In genomic region chr5:14505310-14506140, GRCh38 we compare ENCODE assay signal across 19 cellular contexts.
A peak's percentile ranks its signal among the peaks of the same experiment; 100 is the strongest.
DNase-seq lines count a peak whose midpoint lies in the region; ATAC-seq and TF ChIP-seq lines count a peak whose summit lies in the region.
"Had no signal": no experiment of that assay in that cellular context is flagged by ENCODE, and none has a peak within 500 bp of the region (broad histone marks: within the 10 kb centered on the region; RNA-seq: fewer than 3 reads in every experiment).

No MANE protein-coding gene starts in this region.

- TF ChIP-seq CTCF in AG09319 (IDR thresholded peaks at IDR 0.05; ENCODE audit: low read depth, low read length) = peak; percentile 10

- no peak overlapping the region for H3K4me3 ChIP-seq in H7 (ENCODE audit: insufficient read depth, low read depth, low read length)
- H3K4me3 ChIP-seq: esophagus squamous epithelium, right atrium auricular region had no signal

- H3K27ac Mint-ChIP-seq in activated CD4-positive, alpha-beta T cell treated with anti-CD3 and anti-CD28 coated beads, Interleukin-2, amount 10 ng/mL, durations not matched to agents 24 days and 14 days = no peak overlapping the region
- H3K27ac Mint-ChIP-seq: T-helper 2 cell treated with Interferon-gamma antibody and Interleukin-4, amounts not matched to agents 5 μg/mL and 100 μg/mL, for 36 hours had no signal

- ATAC-seq in HG02798 (IDR thresholded peaks at IDR 0.05; ENCODE audit: poor library complexity, unreplicated experiment) (no peak), HG03139 (IDR thresholded peaks at IDR 0.05; ENCODE audit: unreplicated experiment) (no peak)

- H3K4me1 Mint-ChIP-seq in activated CD4-positive, alpha-beta T cell treated with anti-CD3 and anti-CD28 coated beads, Interleukin-2, amount 10 ng/mL, durations not matched to agents 24 days and 14 days = no peaks in the 10 kb centered on the region

- peaks cover 11% of the 10 kb centered on the region for H3K36me3 ChIP-seq in H7 (replicated peaks; ENCODE audit: control insufficient read depth, insufficient read depth, low read length)

- intact Hi-C loops in activated CD4-positive, alpha-beta T cell treated with anti-CD3 and anti-CD28 coated beads, Interleukin-2, amount 10 ng/mL, durations not matched to agents 24 days and 14 days (cut with micrococcal nuclease) = no loop called here

- H3K27me3 ChIP-seq in H7 (ENCODE audit: control insufficient read depth, insufficient read depth, low read length) = no peaks in the 10 kb centered on the region
- H3K27me3 ChIP-seq: esophagus squamous epithelium, neutrophil, right atrium auricular region had no signal

- no peak overlapping the region for H3K4me3 Mint-ChIP-seq in activated CD4-positive, alpha-beta T cell treated with anti-CD3 and anti-CD28 coated beads, Interleukin-2, amount 10 ng/mL, durations not matched to agents 24 days and 14 days
- H3K4me3 Mint-ChIP-seq: T-helper 2 cell treated with Interferon-gamma antibody and Interleukin-4, amounts not matched to agents 5 μg/mL and 100 μg/mL, for 36 hours had no signal

- DNase-seq in AG09319 (ENCODE audit: extremely low read depth, low read depth) (no peak), H7 (peak; percentile 89), iPS-NIHi11 (ENCODE audit: low spot score) (peak; percentile 76), glomerular visceral epithelial cell (ENCODE audit: extremely low spot score) (no peak)
- no peak for DNase-seq in activated CD4-positive, alpha-beta T cell treated with anti-CD3 and anti-CD28 coated beads, Interleukin-2, amount 10 ng/mL, durations not matched to agents 24 days and 14 days
- DNase-seq: activated CD8-positive, alpha-beta memory T cell treated with anti-CD3 and anti-CD28 coated beads, Interleukin-2, amount 50 U/mL, for 4 hours; Caco-2; esophagus squamous epithelium; GDM1; midbrain; NCI-H1436; NCI-H226; Right ventricle myocardium superior had no signal

- no peaks in the 10 kb centered on the region for H3K9me3 Mint-ChIP-seq in activated CD4-positive, alpha-beta T cell treated with anti-CD3 and anti-CD28 coated beads, Interleukin-2, amount 10 ng/mL, durations not matched to agents 24 days and 14 days
- H3K9me3 Mint-ChIP-seq: T-helper 2 cell treated with Interferon-gamma antibody and Interleukin-4, amounts not matched to agents 5 μg/mL and 100 μg/mL, for 36 hours had no signal

- no peaks in the 10 kb centered on the region for H3K36me3 Mint-ChIP-seq in activated CD4-positive, alpha-beta T cell treated with anti-CD3 and anti-CD28 coated beads, Interleukin-2, amount 10 ng/mL, durations not matched to agents 24 days and 14 days (ENCODE audit: low read depth)

- H3K27ac ChIP-seq in angular gyrus (ENCODE audit: low read depth, low read length) = peak overlapping the region; percentile 15
- H3K27ac ChIP-seq: esophagus squamous epithelium, neutrophil, right atrium auricular region had no signal

- no peaks in the 10 kb centered on the region for H3K27me3 Mint-ChIP-seq in activated CD4-positive, alpha-beta T cell treated with anti-CD3 and anti-CD28 coated beads, Interleukin-2, amount 10 ng/mL, durations not matched to agents 24 days and 14 days

Comparison
In these comparisons a context has a peak if more than half of its experiments do, and no peak if none do; other contexts are left out.
1. DNase-seq: peak in H7 (single experiment) and iPS-NIHi11 (single experiment); none in AG09319 (single experiment), activated CD4-positive, alpha-beta T cell treated with anti-CD3 and anti-CD28 coated beads, Interleukin-2, amount 10 ng/mL, durations not matched to agents 24 days and 14 days (single experiment) and glomerular visceral epithelial cell (single experiment).